8 cellular contexts compared by ENCODE assay signal in the genomic region with DNA sequence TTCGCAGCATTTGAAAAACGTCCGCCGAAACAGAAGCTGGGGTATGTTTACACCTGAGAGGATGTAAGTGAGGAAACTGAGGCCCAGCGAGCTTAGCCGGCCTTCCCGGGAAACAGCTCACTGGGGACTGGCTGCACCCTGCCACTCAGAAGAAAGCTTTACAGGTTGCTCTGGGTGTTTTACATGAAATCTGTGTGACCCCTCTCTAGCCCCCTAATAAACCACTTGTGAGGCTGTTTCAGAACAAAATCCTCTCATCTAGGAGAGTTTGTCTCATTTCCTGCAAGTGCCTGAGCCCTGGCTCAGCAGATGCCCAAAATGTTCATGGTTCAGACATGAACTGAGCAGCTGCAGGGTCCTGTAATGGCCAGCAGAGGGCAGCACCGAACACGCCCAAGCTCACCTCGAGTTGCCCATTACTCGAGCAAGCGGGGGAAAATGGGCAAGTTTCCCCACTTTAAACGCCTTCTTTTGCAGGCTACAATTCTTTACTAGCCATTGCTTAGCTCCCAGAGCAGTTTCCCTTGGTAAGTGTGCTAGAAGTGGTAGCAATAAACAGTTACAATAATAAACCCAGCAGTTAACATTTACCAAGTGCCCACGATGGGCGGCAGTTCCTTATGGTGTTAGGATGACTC.
DNase-seq lines count a peak whose midpoint lies in the region; ATAC-seq, FAIRE-seq and TF ChIP-seq lines count a peak whose summit lies in the region.

No MANE protein-coding gene starts in this region.

- H3K4me3 ChIP-seq in right cardiac atrium (ENCODE audit: low read length), result no peak overlapping the region

- peaks cover 34% of the 10 kb centered on the region for H3K27me3 Mint-ChIP-seq in T-helper 2 cell treated with Interferon-gamma antibody and Interleukin-4, amounts not matched to agents 5 μg/mL and 100 μg/mL, for 36 hours (ENCODE audit: low read depth)

- 39% methylated on average over 15 of the region's 15 CpGs for WGBS in right cardiac atrium

- no peaks in the 10 kb centered on the region for H3K4me1 Mint-ChIP-seq in T-helper 2 cell treated with Interferon-gamma antibody and Interleukin-4, amounts not matched to agents 5 μg/mL and 100 μg/mL, for 36 hours (ENCODE audit: low read depth)

- H3K4me1 ChIP-seq in right cardiac atrium (ENCODE audit: control insufficient read depth, insufficient read depth, low read length), result no peaks in the 10 kb centered on the region

- peak; percentile 97 for FAIRE-seq in GM12891 (lab: Jason Lieb, UNC)

- DNase-seq in GM12891 (ENCODE audit: insufficient read length, low spot score), result peak; percentile 71
- DNase-seq in NCI-H1105 treated with DMSO at 0.1 percent for 48 hours (lab: John Stamatoyannopoulos, UW), result peak; percentile 70
- DNase-seq in T-helper 2 cell treated with Interferon-gamma antibody and Interleukin-4, amounts not matched to agents 5 μg/mL and 100 μg/mL, for 36 hours (ENCODE audit: low spot score), result peak; percentile 63
- DNase-seq in anterior cingulate cortex (lab: John Stamatoyannopoulos, UW), result peak in 54 of 58 donors; percentile 14 to 89 (median 50)
- DNase-seq in right cardiac atrium, result peak; percentile 70 to 89 (median 87)
- DNase-seq in retina, result peak; percentile 91
- no peak for DNase-seq in GF-D8 (lab: John Stamatoyannopoulos, UW)

- H3K4me3 Mint-ChIP-seq in T-helper 2 cell treated with Interferon-gamma antibody and Interleukin-4, amounts not matched to agents 5 μg/mL and 100 μg/mL, for 36 hours, result no peak overlapping the region

- intact Hi-C loops in right cardiac atrium (cut with DNase I), result loop anchor here in 2 of 4 donors (1.0 to 2.0 kb wide), 2 partner anchors 107 to 108 kb away; no protein-coding TSS in a partner anchor

- H3K36me3 Mint-ChIP-seq in T-helper 2 cell treated with Interferon-gamma antibody and Interleukin-4, amounts not matched to agents 5 μg/mL and 100 μg/mL, for 36 hours (ENCODE audit: low read depth), result peaks cover 2% of the 10 kb centered on the region

- ATAC-seq in right cardiac atrium (peak; percentile 76 to 87), GM19023 (IDR thresholded peaks at IDR 0.05; ENCODE audit: unreplicated experiment) (no peak)

- H3K27ac ChIP-seq in right cardiac atrium (ENCODE audit: low read length), result no peak overlapping the region

- no peaks in the 10 kb centered on the region for H3K9me3 ChIP-seq in right cardiac atrium (ENCODE audit: control insufficient read depth, low read length)

- no peak for TF ChIP-seq POLR2A in GM12891 (IDR thresholded peaks at IDR 0.05; ENCODE audit: low read depth, low read length)

- no peak overlapping the region for H3K27ac Mint-ChIP-seq in T-helper 2 cell treated with Interferon-gamma antibody and Interleukin-4, amounts not matched to agents 5 μg/mL and 100 μg/mL, for 36 hours

- H3K27me3 ChIP-seq in right cardiac atrium (ENCODE audit: control insufficient read depth, insufficient read depth), result no peaks in the 10 kb centered on the region

- peaks cover 13% of the 10 kb centered on the region for H3K9me3 Mint-ChIP-seq in T-helper 2 cell treated with Interferon-gamma antibody and Interleukin-4, amounts not matched to agents 5 μg/mL and 100 μg/mL, for 36 hours

TF ChIP-seq in GM12891, 5 proteins besides CTCF, POLR2A, EP300 and RAD21:
- TF ChIP-seq POLR2AphosphoS5 (IDR thresholded peaks at IDR 0.05; ENCODE audit: low read depth, low read length), result no peak
- no peak for TF ChIP-seq SPI1 (IDR thresholded peaks at IDR 0.05; ENCODE audit: low read depth, low read length)
- TF ChIP-seq TAF1 (IDR thresholded peaks at IDR 0.05; ENCODE audit: low read depth, low read length), result no peak
- no peak for TF ChIP-seq PAX5 (IDR thresholded peaks at IDR 0.05; ENCODE audit: insufficient read depth, low read length, severe bottlenecking)
- no peak for TF ChIP-seq POU2F2 (IDR thresholded peaks at IDR 0.05; ENCODE audit: low read depth, low read length)
TF ChIP-seq in GM12891: peak in this region for 0.
